In genomic region chr13:36919833-36920611, GRCh38 we compare ENCODE assay signal across 8 cellular contexts. TPM values are rescaled to one million over a fixed set of nuclear protein-coding genes. Genes with fewer than 3 reads are reported as not detected.
A peak's percentile ranks its signal among the peaks of the same experiment; 100 is the strongest.
DNase-seq lines count a peak whose midpoint lies in the region; ATAC-seq, FAIRE-seq and TF ChIP-seq lines count a peak whose summit lies in the region.

Gene SMAD9 (minus strand): TSS chr13:36920238. CDS start chr13:36879689, 40,549 bp downstream.

- peak within 1 kb of the TSS; percentile 75 to 97 (median 89) for H3K4me2 ChIP-seq in BLaER1 treated with 17β-estradiol and CSF1 and Interleukin-3, amounts not matched to agents 10 nM and 100 nM
- peak within 1 kb of the TSS; percentile 77 for H3K4me2 ChIP-seq in keratinocyte (ENCODE audit: control insufficient read depth, extremely low read depth, insufficient read depth, low read depth, low read length)

- H3K4me1 ChIP-seq in BLaER1 treated with 17β-estradiol and CSF1 and Interleukin-3, amounts not matched to agents 10 nM and 100 nM, result peaks cover 6 to 37% (median 16%) of the 10 kb centered on the region in 10 experiments; a peak in 19 of 20 replicates
- H3K4me1 ChIP-seq in keratinocyte (ENCODE audit: control insufficient read depth, extremely low read depth, insufficient read depth, low read length) (peaks cover 5% of the 10 kb centered on the region), spleen (peaks cover 0 to 23% (median 12%) of the 10 kb centered on the region in 6 donors)

- TF ChIP-seq POLR2A in spleen (IDR thresholded peaks at IDR 0.05), result no peak

- H3K9me3 ChIP-seq in BLaER1 treated with 17β-estradiol and CSF1 and Interleukin-3, amounts not matched to agents 10 nM and 100 nM (replicated peaks in 1 of 11), result no peaks in the 10 kb centered on the region
- H3K9me3 ChIP-seq in keratinocyte (ENCODE audit: control insufficient read depth, low read depth, low read length) (no peaks in the 10 kb centered on the region), spleen (no peaks in the 10 kb centered on the region)

- 0 to 3% (median 2%) methylated on average over 3 to 102 of the region's 102 CpGs for WGBS in spleen, 5 donors

- peak within 1 kb of the TSS in 10 of 11 experiments; percentile 18 to 74 (median 61); a peak in 18 of 22 replicates for H3K27ac ChIP-seq in BLaER1 treated with 17β-estradiol and CSF1 and Interleukin-3, amounts not matched to agents 10 nM and 100 nM
- H3K27ac ChIP-seq in keratinocyte (ENCODE audit: control insufficient read depth, insufficient read depth, low read length), result no peak within 1 kb of the TSS
- H3K27ac ChIP-seq in spleen, result peak within 1 kb of the TSS in 1 of 8 donors; percentile 32

- dilution Hi-C loops in keratinocyte (cut with MboI; ENCODE audit: extremely low pct_ligation_motif_present, low sequenced_read_pairs), result no loop called here

- ATAC-seq in GM19023 (IDR thresholded peaks at IDR 0.05; ENCODE audit: unreplicated experiment), result peak; percentile 56
- peak; percentile 52 for ATAC-seq in HG03565 (IDR thresholded peaks at IDR 0.05; ENCODE audit: unreplicated experiment)

- no peaks in the 10 kb centered on the region for H3K36me3 ChIP-seq in BLaER1 treated with 17β-estradiol and CSF1 and Interleukin-3, amounts not matched to agents 10 nM and 100 nM
- H3K36me3 ChIP-seq in keratinocyte (ENCODE audit: control insufficient read depth in 2 of 2, extremely low read depth in 1 of 2, insufficient read depth in 2 of 2, low read length in 2 of 2), result no peaks in the 10 kb centered on the region
- H3K36me3 ChIP-seq in spleen, result no peaks in the 10 kb centered on the region

- no peak for TF ChIP-seq CTCF in keratinocyte (optimal IDR thresholded peaks at IDR 0.05 in 1 of 3, IDR thresholded peaks at IDR 0.05 in 1 of 3, conservative IDR thresholded peaks at IDR 0.05 in 1 of 3; ENCODE audit: extremely low read depth in 1 of 3, insufficient read depth in 2 of 3, low read length in 3 of 3)
- TF ChIP-seq CTCF in spleen (IDR thresholded peaks at IDR 0.05 in 8 of 11, conservative IDR thresholded peaks at IDR 0.05 in 3 of 11), result no peak

- DNase-seq in RKO (ENCODE audit: low spot score), result peak; percentile 83
- DNase-seq in cerebellar cortex (ENCODE audit: low spot score), result peak; percentile 38
- no peak for DNase-seq in keratinocyte (ENCODE audit: low read depth, low spot score)
- DNase-seq in spleen, result no peak
- DNase-seq in HT-29 (ENCODE audit: low spot score), result no peak

- peaks cover 26 to 46% (median 36%) of the 10 kb centered on the region in 11 experiments for H3K27me3 ChIP-seq in BLaER1 treated with 17β-estradiol and CSF1 and Interleukin-3, amounts not matched to agents 10 nM and 100 nM
- H3K27me3 ChIP-seq in keratinocyte (ENCODE audit: control insufficient read depth, extremely low read depth, insufficient read depth, low read length) (peaks cover 11% of the 10 kb centered on the region), spleen (replicated peaks in 1 of 7) (peaks cover 0 to 69% (median 14%) of the 10 kb centered on the region in 7 donors)

- no peaks in the 10 kb centered on the region for H3K9me1 ChIP-seq in keratinocyte (ENCODE audit: control insufficient read depth, extremely low read depth, insufficient read depth, low read length)

- no peaks in the 10 kb centered on the region; a peak in 1 of 22 replicates for H4K20me1 ChIP-seq in BLaER1 treated with 17β-estradiol and CSF1 and Interleukin-3, amounts not matched to agents 10 nM and 100 nM
- no peaks in the 10 kb centered on the region for H4K20me1 ChIP-seq in keratinocyte (ENCODE audit: control insufficient read depth, extremely low read depth, insufficient read depth, low read length)

- peak within 1 kb of the TSS; percentile 54 to 73 (median 62) for H3K4me3 ChIP-seq in BLaER1 treated with 17β-estradiol and CSF1 and Interleukin-3, amounts not matched to agents 10 nM and 100 nM
- peak within 1 kb of the TSS; percentile 41 to 68 (median 52) for H3K4me3 ChIP-seq in keratinocyte (ENCODE audit: control insufficient read depth in 2 of 3, extremely low read depth in 1 of 3, insufficient read depth in 2 of 3, low read depth in 1 of 3, low read length in 3 of 3)
- peak within 1 kb of the TSS; percentile 31 to 72 (median 42) for H3K4me3 ChIP-seq in spleen

- peak within 1 kb of the TSS; percentile 57 for H2AFZ ChIP-seq in keratinocyte (ENCODE audit: control insufficient read depth, low read length)

- no peaks in the 10 kb centered on the region for H3K79me2 ChIP-seq in keratinocyte (ENCODE audit: control insufficient read depth, insufficient read depth, low read length)

- FAIRE-seq in keratinocyte (lab: Jason Lieb, UNC), result no peak

- peak within 1 kb of the TSS; percentile 62 to 79 (median 75) for H3K9ac ChIP-seq in BLaER1 treated with 17β-estradiol and CSF1 and Interleukin-3, amounts not matched to agents 10 nM and 100 nM
- peak within 1 kb of the TSS; percentile 3 for H3K9ac ChIP-seq in keratinocyte (ENCODE audit: control insufficient read depth, extremely low read depth, insufficient read depth, low read length)

- intact Hi-C loops in spleen (cut with DNase I; ENCODE audit: low total_unique reads), result no loop called here

RNA-seq across cellular contexts. Expression of gene SMAD9, which starts in this region (rescaled TPM):
- polyA plus RNA-seq in keratinocyte (0.04 to 0.10 TPM (median 0.10 TPM) in 3 replicates), spleen (1 to 10 TPM in 1 of 3 donors, under 1 TPM in 2; 0.67 to 1.1 (median 0.80) TPM)
- not detected for polyA plus RNA-seq in keratinocyte (2011; ENCODE audit: low read depth)
- 0.05 and 0.07 TPM in 2 replicates for polyA plus RNA-seq in keratinocyte (2011; cell fraction: cytosol; rRNA removed)
- polyA plus RNA-seq in keratinocyte (2011; cell fraction: nucleus; rRNA removed), result 0.08 and 0.15 TPM in 2 replicates
- polyA plus RNA-seq in keratinocyte (2012; ENCODE audit: low replicate concordance), result 0.14 and 0.23 TPM in 2 replicates
- 0.13 to 0.26 TPM (median 0.16 TPM) in 3 replicates for polyA minus RNA-seq in keratinocyte
- polyA minus RNA-seq in keratinocyte (2011; cell fraction: cytosol; rRNA and poly(A)+ RNA removed), result not detected
- 0.16 TPM in 1 of 2 replicates, not detected in the other for polyA minus RNA-seq in keratinocyte (2011; cell fraction: nucleus; rRNA and poly(A)+ RNA removed)
- 1 to 10 TPM; 1.2 to 2.9 (median 1.7) TPM for total RNA-seq in spleen
- total RNA-seq in HT-29 (2014; rRNA removed; shearing (Covaris generic)), result 0.10 TPM in 1 of 2 replicates, not detected in the other

Comparison
In these comparisons a context has a peak if more than half of its experiments do, and no peak if none do; other contexts are left out.
1. DNase-seq: peak in RKO (single experiment) and cerebellar cortex (single experiment); none in keratinocyte (single experiment), spleen (single experiment) and HT-29 (single experiment).
2. Peak in every context shown above with its lines, with median percentiles within 50 percentile points of each other: H3K4me3 ChIP-seq.